In the genomic region with DNA sequence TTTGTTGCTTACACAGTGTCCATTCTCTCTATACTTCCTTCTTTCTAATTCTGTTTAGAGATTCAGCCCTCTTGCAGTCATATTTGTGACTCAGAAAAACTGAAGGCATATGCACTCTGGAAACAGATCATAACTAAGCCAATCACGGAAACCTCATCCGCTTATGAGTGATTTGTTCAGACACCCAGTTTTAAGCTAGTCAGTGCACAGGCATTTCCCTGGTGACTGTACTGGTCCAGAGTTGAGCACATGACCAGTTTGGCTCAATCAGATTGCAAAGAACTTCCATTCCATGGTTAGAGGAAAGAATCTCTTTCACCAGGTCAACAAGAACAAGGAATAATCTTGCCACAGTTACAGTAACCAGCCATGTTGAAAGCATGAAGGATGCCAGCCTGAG, we compare ENCODE assay signal across 14 cellular contexts.
DNase-seq lines count a peak whose midpoint lies in the region; ATAC-seq and TF ChIP-seq lines count a peak whose summit lies in the region.
"Had no signal": no experiment of that assay in that cellular context is flagged by ENCODE, and none has a peak within 500 bp of the region (broad histone marks: within the 10 kb centered on the region; RNA-seq: fewer than 3 reads in every experiment).

No MANE protein-coding gene starts in this region.

- ATAC-seq in GM19023 (IDR thresholded peaks at IDR 0.05; ENCODE audit: unreplicated experiment) (no peak), psoas muscle (no peak)

- H3K4me1 ChIP-seq in SJCRH30 (no peaks in the 10 kb centered on the region), psoas muscle (no peaks in the 10 kb centered on the region)
- H3K4me1 ChIP-seq: stomach had no signal

- H3K36me3 ChIP-seq in MG63 (no peaks in the 10 kb centered on the region), SJCRH30 (no peaks in the 10 kb centered on the region), psoas muscle (ENCODE audit: insufficient read depth in 1 of 2, low read depth in 1 of 2) (no peaks in the 10 kb centered on the region)
- H3K36me3 ChIP-seq: stomach had no signal

- no peak overlapping the region for H3K4me3 Mint-ChIP-seq in chondrocyte (ENCODE audit: unreplicated experiment)
- H3K4me3 Mint-ChIP-seq: activated CD4-positive, alpha-beta T cell treated with anti-CD3 and anti-CD28 coated beads, Interleukin-2, amount 10 ng/mL, durations not matched to agents 24 days and 14 days; CD4-positive, alpha-beta memory T cell had no signal

- peaks cover 33% of the 10 kb centered on the region for H3K9me3 Mint-ChIP-seq in chondrocyte (ENCODE audit: low read depth)

- intact Hi-C loops in psoas muscle (cut with DNase I): no loop called here

- H3K4me3 ChIP-seq in MG63 (no peak overlapping the region), SJCRH30 (no peak overlapping the region), psoas muscle (no peak overlapping the region)
- H3K4me3 ChIP-seq: stomach had no signal

- peaks cover 4% of the 10 kb centered on the region; the same call in 1 of the 2 replicates for H3K9me3 ChIP-seq in MG63
- H3K9me3 ChIP-seq in SJCRH30 (replicated peaks): no peaks in the 10 kb centered on the region
- no peaks in the 10 kb centered on the region for H3K9me3 ChIP-seq in psoas muscle

- peaks cover 5% of the 10 kb centered on the region for H3K36me3 Mint-ChIP-seq in chondrocyte (ENCODE audit: low read depth)

- H3K27me3 ChIP-seq in MG63 (no peaks in the 10 kb centered on the region), SJCRH30 (no peaks in the 10 kb centered on the region), psoas muscle (ENCODE audit: insufficient read depth in 3 of 3, low read length in 2 of 3) (no peaks in the 10 kb centered on the region)
- H3K27me3 ChIP-seq: stomach had no signal

- no peaks in the 10 kb centered on the region for H3K27me3 Mint-ChIP-seq in chondrocyte (ENCODE audit: low read depth)

- WGBS in psoas muscle, 3 donors: 42 to 88% (median 74%) methylated on average over 2 of the region's 2 CpGs

- H3K27ac ChIP-seq in SJCRH30 (no peak overlapping the region), psoas muscle (no peak overlapping the region)
- H3K27ac ChIP-seq: stomach had no signal

- peak; percentile 82 for DNase-seq in AG20443 (ENCODE audit: low spot score)
- DNase-seq in MG63: peak; percentile 77
- no peak for DNase-seq in chondrocyte (ENCODE audit: low spot score)
- DNase-seq in kidney tubule cell (ENCODE audit: low spot score): peak; percentile 97
- no peak for DNase-seq in SJCRH30
- no peak for DNase-seq in psoas muscle
- no peak for DNase-seq in stimulated activated CD4-positive, alpha-beta T cell treated with anti-CD3 and anti-CD28 coated beads, Interleukin-4, amount 100 ng/mL, for 1 hour
- DNase-seq: activated CD4-positive, alpha-beta T cell treated with anti-CD3 and anti-CD28 coated beads, Interleukin-2, amount 10 ng/mL, durations not matched to agents 24 days and 14 days; activated effector memory CD4-positive, alpha-beta T cell treated with anti-CD3 and anti-CD28 coated beads, Interleukin-2, amount 50 U/mL, for 16 hours; CD4-positive, alpha-beta memory T cell; glutamatergic neuron; NCI-H187; stomach had no signal

- peak overlapping the region; percentile 90 for H3K27ac Mint-ChIP-seq in chondrocyte (ENCODE audit: unreplicated experiment)
- H3K27ac Mint-ChIP-seq: activated CD4-positive, alpha-beta T cell treated with anti-CD3 and anti-CD28 coated beads, Interleukin-2, amount 10 ng/mL, durations not matched to agents 24 days and 14 days; CD4-positive, alpha-beta memory T cell had no signal

- peaks cover 49% of the 10 kb centered on the region for H3K4me1 Mint-ChIP-seq in chondrocyte (ENCODE audit: low read depth)
- H3K4me1 Mint-ChIP-seq: activated CD4-positive, alpha-beta T cell treated with anti-CD3 and anti-CD28 coated beads, Interleukin-2, amount 10 ng/mL, durations not matched to agents 24 days and 14 days; CD4-positive, alpha-beta memory T cell had no signal

- TF ChIP-seq CTCF in chondrocyte (IDR thresholded peaks at IDR 0.05) (no peak), psoas muscle (IDR thresholded peaks at IDR 0.05) (no peak)

Comparison
In these comparisons a context has a peak if more than half of its experiments do, and no peak if none do; other contexts are left out.
1. DNase-seq: peak in AG20443 (single experiment), MG63 (single experiment) and kidney tubule cell (single experiment); none in chondrocyte (single experiment), SJCRH30 (0 of 2), psoas muscle (0 of 2) and stimulated activated CD4-positive, alpha-beta T cell treated with anti-CD3 and anti-CD28 coated beads, Interleukin-4, amount 100 ng/mL, for 1 hour (single experiment).